Comparison of ENCODE assay signal across 8 cellular contexts in the genomic region with DNA sequence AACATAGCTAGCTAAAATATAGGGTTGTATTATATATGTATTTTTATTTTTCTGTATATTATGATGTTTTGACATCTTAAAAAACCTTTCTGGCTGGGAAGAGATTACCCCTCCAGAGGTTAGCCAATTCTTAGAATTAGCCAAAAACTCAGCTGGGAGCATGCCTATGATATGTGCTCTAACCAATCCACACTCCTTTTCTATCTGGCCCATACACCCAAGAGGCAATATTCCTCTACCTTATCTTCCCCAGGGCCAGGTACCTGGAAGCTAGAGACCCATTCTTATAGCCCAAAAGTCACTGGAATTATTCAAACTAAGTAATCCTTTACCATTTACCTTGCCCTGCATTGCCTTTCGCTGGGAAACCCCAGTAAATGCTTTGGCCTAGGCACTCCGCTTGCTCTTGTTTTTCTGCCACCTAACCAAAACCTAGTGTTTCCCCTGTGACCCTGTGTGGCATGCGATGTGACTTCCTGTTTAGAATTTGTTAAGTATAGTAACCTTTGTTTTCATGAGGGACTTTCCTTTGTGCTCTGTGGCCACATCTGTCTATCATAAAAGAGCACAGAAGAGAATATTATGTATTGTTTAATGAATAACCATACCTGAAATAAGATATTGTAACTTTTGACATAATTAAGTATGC. TPM values are rescaled to one million over a fixed set of nuclear protein-coding genes. Genes with fewer than 3 reads are reported as not detected.
DNase-seq lines count a peak whose midpoint lies in the region; ATAC-seq and TF ChIP-seq lines count a peak whose summit lies in the region.

No MANE protein-coding gene starts in this region.

- peaks cover 10% of the 10 kb centered on the region; the same call in 1 of the 2 replicates for H3K79me2 ChIP-seq in Karpas-422 (ENCODE audit: low read length)

- no peak for TF ChIP-seq CTCF in body of pancreas (IDR thresholded peaks at IDR 0.05)

- no peak overlapping the region for H3K9ac ChIP-seq in Karpas-422 (ENCODE audit: low read length)

- H3K9me2 ChIP-seq in Karpas-422 (replicated peaks; ENCODE audit: insufficient read depth, low read length): no peaks in the 10 kb centered on the region

- H3K9me3 ChIP-seq in body of pancreas (no peaks in the 10 kb centered on the region), Karpas-422 (ENCODE audit: low read length) (no peaks in the 10 kb centered on the region)

- 79 to 84% methylated on average over 3 of the region's 3 CpGs for WGBS in body of pancreas, 2 donors

- in situ Hi-C loops in ACHN (cut with HindIII; ENCODE audit: low pct_ligation_motif_present, low pct_unique_long_range_greater_than_20kb, low sequenced_read_pairs): no loop called here

- H3K4me3 ChIP-seq in body of pancreas (no peak overlapping the region), Karpas-422 (ENCODE audit: low read length) (no peak overlapping the region)

- H2AFZ ChIP-seq in Karpas-422 (ENCODE audit: low read length): no peak overlapping the region

- H3K27ac ChIP-seq in body of pancreas: peak overlapping the region in 1 of 4 donors; percentile 28
- no peak overlapping the region for H3K27ac ChIP-seq in Karpas-422 (ENCODE audit: low read length)

- TF ChIP-seq POLR2A in body of pancreas (IDR thresholded peaks at IDR 0.05): no peak

- no peak overlapping the region for H3K4me2 ChIP-seq in Karpas-422 (ENCODE audit: low read depth, low read length, poor library complexity, severe bottlenecking)

- no peaks in the 10 kb centered on the region for H4K20me1 ChIP-seq in Karpas-422 (ENCODE audit: insufficient read depth, low read depth, low read length)

- H3K27me3 ChIP-seq in body of pancreas: no peaks in the 10 kb centered on the region
- no peaks in the 10 kb centered on the region for H3K27me3 ChIP-seq in Karpas-422 (ENCODE audit: low read length)

- H3K36me3 ChIP-seq in body of pancreas (replicated peaks in 1 of 2; ENCODE audit: insufficient read depth in 1 of 2, low read depth in 2 of 2): no peaks in the 10 kb centered on the region
- no peaks in the 10 kb centered on the region for H3K36me3 ChIP-seq in Karpas-422 (ENCODE audit: insufficient read depth, low read length)

- ATAC-seq in HG03460 (IDR thresholded peaks at IDR 0.05; ENCODE audit: unreplicated experiment) (peak; percentile 99), body of pancreas (no peak)

- intact Hi-C loops in body of pancreas (cut with DNase I): no loop called here

- no peaks in the 10 kb centered on the region for H3K4me1 ChIP-seq in body of pancreas
- H3K4me1 ChIP-seq in Karpas-422 (ENCODE audit: low read length): no peaks in the 10 kb centered on the region

- DNase-seq in activated naive CD4-positive, alpha-beta T cell treated with Interleukin-2 at 50 U/mL for 16 hours: peak; percentile 55
- no peak for DNase-seq in activated naive CD4-positive, alpha-beta T cell (lab: John Stamatoyannopoulos, UW)
- DNase-seq in activated T-cell treated with anti-CD3 and anti-CD28 coated beads, Interleukin-2, amount 50 U/mL, for 1 hour: peak; percentile 38
- DNase-seq in stimulated activated CD8-positive, alpha-beta memory T cell treated with anti-CD3 and anti-CD28 coated beads, Interleukin-15, amount 100 ng/mL, for 1 hour (ENCODE audit: low read depth): peak; percentile 27
- no peak for DNase-seq in body of pancreas
- DNase-seq in Karpas-422: no peak
- no peak for DNase-seq in ACHN

RNA-seq across cellular contexts. Expression of gene CSNK1G3, which starts 37.4 kb away (rescaled TPM):
- total RNA-seq in body of pancreas: 10 to 100 TPM; 22.4 to 22.6 TPM
- total RNA-seq in Karpas-422 (2014; rRNA removed; shearing (Covaris generic); ENCODE audit: low replicate concordance): 27.4 and 28.5 TPM in 2 replicates

Comparison
In these comparisons a context has a peak if more than half of its experiments do, and no peak if none do; other contexts are left out.
1. DNase-seq: peak in activated naive CD4-positive, alpha-beta T cell treated with Interleukin-2 at 50 U/mL for 16 hours (single experiment), activated T-cell treated with anti-CD3 and anti-CD28 coated beads, Interleukin-2, amount 50 U/mL, for 1 hour (single experiment) and stimulated activated CD8-positive, alpha-beta memory T cell treated with anti-CD3 and anti-CD28 coated beads, Interleukin-15, amount 100 ng/mL, for 1 hour (single experiment); none in activated naive CD4-positive, alpha-beta T cell (0 of 4), body of pancreas (0 of 4), Karpas-422 (single experiment) and ACHN (single experiment).